In genomic region chrX:64321507-64321906, GRCh38 we compare ENCODE assay signal across 37 cellular contexts.
"Had no signal": no experiment of that assay in that cellular context is flagged by ENCODE, and none has a peak within 500 bp of the region (broad histone marks: within the 10 kb centered on the region; RNA-seq: fewer than 3 reads in every experiment).

No MANE protein-coding gene starts in this region.

- H3K27me3 Mint-ChIP-seq: activated B cell treated with CpG ODN at 0.5 μM for 24 hours; activated CD4-positive, alpha-beta memory T cell treated with anti-CD3 and anti-CD28 coated beads for 36 hours; activated CD4-positive, alpha-beta T cell treated with anti-CD3 and anti-CD28 coated beads, Interleukin-2, amount 10 ng/mL, durations not matched to agents 24 days and 14 days; activated CD8-positive, alpha-beta T cell treated with anti-CD3 and anti-CD28 coated beads for 36 hours; activated naive CD8-positive, alpha-beta T cell treated with anti-CD3 and anti-CD28 coated beads for 36 hours; activated T-helper 17 cell treated with anti-CD3 and anti-CD28 coated beads, Interleukin-2, amount 50 U/mL, for 72 hours had no signal

- H3K4me3 Mint-ChIP-seq: activated B cell treated with CpG ODN at 0.5 μM for 24 hours; activated CD4-positive, alpha-beta memory T cell treated with anti-CD3 and anti-CD28 coated beads for 36 hours; activated CD4-positive, alpha-beta T cell treated with anti-CD3 and anti-CD28 coated beads, Interleukin-2, amount 10 ng/mL, durations not matched to agents 24 days and 14 days; activated CD8-positive, alpha-beta T cell treated with anti-CD3 and anti-CD28 coated beads for 36 hours; activated naive CD4-positive, alpha-beta T cell treated with anti-CD3 and anti-CD28 coated beads for 36 hours; activated naive CD8-positive, alpha-beta T cell treated with anti-CD3 and anti-CD28 coated beads for 36 hours; activated T-cell treated with anti-CD3 and anti-CD28 coated beads, Interleukin-2, amount 50 U/mL, for 4 hours; activated T-cell treated with anti-CD3 and anti-CD28 coated beads, Interleukin-2, amount 50 U/mL, for 72 hours; activated T-helper 1 cell treated with anti-CD3 and anti-CD28 coated beads, Interleukin-12 subunit alpha, Interleukin-12 subunit beta, Interleukin-2, Interleukin-4 antibody, amounts not matched to agents 30 ng/mL and 10 ng/mL and 1 ng/mL, durations not matched to agents 14 hours and 24 hours and 36 hours; activated T-helper 17 cell treated with anti-CD3 and anti-CD28 coated beads, Interleukin-2, amount 50 U/mL, for 72 hours; T-helper 1 cell treated with Interleukin-12 subunit alpha and Interleukin-12 subunit beta and Interleukin-4 antibody, amounts not matched to agents 30 μg/mL and 1 μg/mL, for 36 hours; T-helper 2 cell treated with Interferon-gamma antibody and Interleukin-4, amounts not matched to agents 5 μg/mL and 100 μg/mL, for 36 hours had no signal

- H3K4me1 Mint-ChIP-seq: activated B cell treated with CpG ODN at 0.5 μM for 24 hours; activated CD4-positive, alpha-beta T cell treated with anti-CD3 and anti-CD28 coated beads, Interleukin-2, amount 10 ng/mL, durations not matched to agents 24 days and 14 days; activated naive CD8-positive, alpha-beta T cell treated with anti-CD3 and anti-CD28 coated beads for 36 hours; activated T-helper 17 cell treated with anti-CD3 and anti-CD28 coated beads, Interleukin-2, amount 50 U/mL, for 72 hours had no signal

- H3K9me3 ChIP-seq: body of pancreas had no signal

- FAIRE-seq: TTC549 had no signal

- H3K27ac ChIP-seq: ascending aorta, body of pancreas, brain microvascular endothelial cell, breast epithelium, coronary artery, VCaP had no signal

- H3K9me3 Mint-ChIP-seq: activated T-helper 17 cell treated with anti-CD3 and anti-CD28 coated beads, Interleukin-2, amount 50 U/mL, for 72 hours had no signal

- ATAC-seq: activated CD8-positive, alpha-beta T cell treated with anti-CD3 and anti-CD28 coated beads for 36 hours; activated naive CD4-positive, alpha-beta T cell treated with anti-CD3 and anti-CD28 coated beads, Interleukin-2, amount 50 U/mL, for 72 hours; activated T-cell treated with anti-CD3 and anti-CD28 coated beads, Interleukin-2, amount 50 U/mL, for 4 hours; activated T-cell treated with anti-CD3 and anti-CD28 coated beads, Interleukin-2, amount 50 U/mL, for 72 hours; activated T-helper 17 cell treated with anti-CD3 and anti-CD28 coated beads, Interleukin-2, amount 50 U/mL, for 72 hours; body of pancreas had no signal

- DNase-seq: activated B cell treated with CpG ODN at 0.5 μM for 24 hours; activated CD4-positive, alpha-beta memory T cell treated with anti-CD3 and anti-CD28 coated beads for 36 hours; activated CD4-positive, alpha-beta T cell treated with anti-CD3 and anti-CD28 coated beads for 4 hours; activated CD4-positive, alpha-beta T cell treated with anti-CD3 and anti-CD28 coated beads, Interleukin-2, amount 10 ng/mL, durations not matched to agents 24 days and 14 days; activated CD4-positive, alpha-beta T cell treated with anti-CD3 and anti-CD28 coated beads, Interleukin-2, amount 50 U/mL, for 1 hour; activated CD4-positive, alpha-beta T cell treated with anti-CD3 and anti-CD28 coated beads, Interleukin-2, amount 50 U/mL, for 4 hours; activated CD4-positive, CD25-positive, alpha-beta regulatory T cell treated with anti-CD3 and anti-CD28 coated beads, Interleukin-2, amount 50 U/mL, for 72 hours; activated CD8-positive, alpha-beta memory T cell treated with anti-CD3 and anti-CD28 coated beads, Interleukin-2, amount 50 U/mL, for 4 hours; activated CD8-positive, alpha-beta T cell treated with anti-CD3 and anti-CD28 coated beads for 36 hours; activated effector memory CD4-positive, alpha-beta T cell treated with anti-CD3 and anti-CD28 coated beads, Interleukin-2, amount 50 U/mL, for 16 hours; activated gamma-delta T cell treated with Interleukin-2 at 50 U/mL for 16 hours; activated naive CD4-positive, alpha-beta T cell; activated naive CD4-positive, alpha-beta T cell treated with anti-CD3 and anti-CD28 coated beads for 36 hours; activated naive CD4-positive, alpha-beta T cell treated with anti-CD3 and anti-CD28 coated beads, Interleukin-2, amount 50 U/mL, for 16 hours; activated naive CD8-positive, alpha-beta T cell treated with anti-CD3 and anti-CD28 coated beads for 36 hours; activated T-cell treated with anti-CD3 and anti-CD28 coated beads for 4 hours; activated T-cell treated with anti-CD3 and anti-CD28 coated beads, Interleukin-2, amount 50 U/mL, for 1 hour; activated T-cell treated with anti-CD3 and anti-CD28 coated beads, Interleukin-2, amount 50 U/mL, for 4 hours; activated T-cell treated with anti-CD3 and anti-CD28 coated beads, Interleukin-2, amount 50 U/mL, for 72 hours; amygdala; anterior cingulate cortex; body of pancreas; brain microvascular endothelial cell; central memory CD4-positive, alpha-beta T cell; cerebellar nuclear complex; T-helper 2 cell; T-helper 9 cell had no signal

- H3K27ac Mint-ChIP-seq: activated B cell treated with CpG ODN at 0.5 μM for 24 hours; activated CD4-positive, alpha-beta memory T cell treated with anti-CD3 and anti-CD28 coated beads for 36 hours; activated CD4-positive, alpha-beta T cell treated with anti-CD3 and anti-CD28 coated beads, Interleukin-2, amount 10 ng/mL, durations not matched to agents 24 days and 14 days; activated CD8-positive, alpha-beta T cell treated with anti-CD3 and anti-CD28 coated beads for 36 hours; activated naive CD4-positive, alpha-beta T cell treated with anti-CD3 and anti-CD28 coated beads for 36 hours; activated naive CD4-positive, alpha-beta T cell treated with anti-CD3 and anti-CD28 coated beads, Interleukin-2, amount 50 U/mL, for 72 hours; activated naive CD8-positive, alpha-beta T cell treated with anti-CD3 and anti-CD28 coated beads for 36 hours; activated T-cell treated with anti-CD3 and anti-CD28 coated beads, Interleukin-2, amount 50 U/mL, for 72 hours; activated T-helper 1 cell treated with anti-CD3 and anti-CD28 coated beads, Interleukin-12 subunit alpha, Interleukin-12 subunit beta, Interleukin-2, Interleukin-4 antibody, amounts not matched to agents 30 ng/mL and 10 ng/mL and 1 ng/mL, durations not matched to agents 14 hours and 24 hours and 36 hours; activated T-helper 17 cell treated with anti-CD3 and anti-CD28 coated beads, Interleukin-2, amount 50 U/mL, for 72 hours; T-helper 1 cell treated with Interleukin-12 subunit alpha and Interleukin-12 subunit beta and Interleukin-4 antibody, amounts not matched to agents 30 μg/mL and 1 μg/mL, for 36 hours; T-helper 2 cell treated with Interferon-gamma antibody and Interleukin-4, amounts not matched to agents 5 μg/mL and 100 μg/mL, for 36 hours had no signal

- H3K36me3 ChIP-seq: brain microvascular endothelial cell, breast epithelium had no signal

- H3K4me3 ChIP-seq: ascending aorta, body of pancreas, breast epithelium, coronary artery had no signal

- H3K4me1 ChIP-seq: ascending aorta, body of pancreas, breast epithelium had no signal

- H3K27me3 ChIP-seq: ascending aorta, body of pancreas, brain microvascular endothelial cell had no signal
